14 cellular contexts compared by ENCODE assay signal in the genomic region with DNA sequence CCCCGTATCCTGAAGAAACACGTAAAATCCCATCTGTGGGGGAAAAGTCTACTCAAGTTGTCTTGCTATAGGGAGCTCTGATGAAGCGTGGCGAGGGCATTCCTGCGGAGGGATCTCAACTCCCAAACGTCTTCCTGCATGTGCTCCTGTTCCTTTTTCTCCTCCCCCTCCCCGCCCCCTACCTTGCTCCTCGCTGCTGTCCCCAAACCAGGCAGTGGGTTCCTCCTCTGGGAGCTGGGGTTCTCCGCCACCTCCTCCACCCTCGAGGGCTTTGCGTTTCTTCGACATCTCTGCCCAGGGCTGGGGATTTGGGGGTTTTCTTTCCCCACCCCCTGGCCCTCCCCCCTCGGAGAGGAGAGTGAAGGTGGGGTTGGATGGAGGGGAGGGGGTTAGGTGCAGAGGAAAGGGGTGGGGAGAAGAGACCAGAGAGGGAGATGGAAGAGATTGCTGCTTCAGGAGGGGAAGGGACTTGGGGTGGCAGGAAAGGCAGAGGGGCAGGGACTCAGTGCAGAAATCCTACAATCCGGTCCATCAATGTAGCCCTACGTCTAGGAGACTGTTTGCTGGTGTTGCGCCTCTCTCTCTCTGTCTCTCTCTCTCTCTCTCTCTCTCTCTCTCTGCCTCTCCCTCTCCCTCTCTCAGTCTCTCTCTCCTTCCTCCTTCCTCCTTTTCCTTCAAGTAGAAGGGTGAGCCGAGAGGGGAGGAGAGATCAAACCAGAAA.
DNase-seq lines count a peak whose midpoint lies in the region; TF ChIP-seq lines count a peak whose summit lies in the region.
"Had no signal": no experiment of that assay in that cellular context is flagged by ENCODE, and none has a peak within 500 bp of the region (broad histone marks: within the 10 kb centered on the region; RNA-seq: fewer than 3 reads in every experiment).

No MANE protein-coding gene starts in this region.

- TF ChIP-seq EP300 in stomach (IDR thresholded peaks at IDR 0.05) = no peak

- H3K36me3 Mint-ChIP-seq in activated T-helper 1 cell treated with anti-CD3 and anti-CD28 coated beads, Interleukin-12 subunit alpha, Interleukin-12 subunit beta, Interleukin-2, Interleukin-4 antibody, amounts not matched to agents 30 ng/mL and 10 ng/mL and 1 ng/mL, durations not matched to agents 14 hours and 24 hours and 36 hours (ENCODE audit: low read depth) = no peaks in the 10 kb centered on the region
- H3K36me3 Mint-ChIP-seq: natural killer cell treated with Interleukin-12 subunit alpha and Interleukin-12 subunit beta and Interleukin-15 and Interleukin-18, amount 100 ng/mL, for 72 hours had no signal

- H3K27me3 ChIP-seq in brain microvascular endothelial cell (replicated peaks) (peaks cover 22% of the 10 kb centered on the region), iPS-18a (ENCODE audit: control insufficient read depth, insufficient read depth, low read length) (peaks cover 83% of the 10 kb centered on the region), stomach (peaks cover 0 to 60% (median 34%) of the 10 kb centered on the region in 3 donors)

- H3K9me3 Mint-ChIP-seq in activated T-helper 1 cell treated with anti-CD3 and anti-CD28 coated beads, Interleukin-12 subunit alpha, Interleukin-12 subunit beta, Interleukin-2, Interleukin-4 antibody, amounts not matched to agents 30 ng/mL and 10 ng/mL and 1 ng/mL, durations not matched to agents 14 hours and 24 hours and 36 hours = no peaks in the 10 kb centered on the region
- H3K9me3 Mint-ChIP-seq: natural killer cell treated with Interleukin-12 subunit alpha and Interleukin-12 subunit beta and Interleukin-15 and Interleukin-18, amount 100 ng/mL, for 72 hours had no signal

- H3K27ac ChIP-seq in brain microvascular endothelial cell = no peak overlapping the region
- no peak overlapping the region for H3K27ac ChIP-seq in iPS-18a (ENCODE audit: low read length)
- peak overlapping the region in 1 of 5 donors; percentile 85 for H3K27ac ChIP-seq in stomach
- H3K27ac ChIP-seq: 22Rv1 had no signal

- H3K4me3 Mint-ChIP-seq in activated T-helper 1 cell treated with anti-CD3 and anti-CD28 coated beads, Interleukin-12 subunit alpha, Interleukin-12 subunit beta, Interleukin-2, Interleukin-4 antibody, amounts not matched to agents 30 ng/mL and 10 ng/mL and 1 ng/mL, durations not matched to agents 14 hours and 24 hours and 36 hours = no peak overlapping the region
- H3K4me3 Mint-ChIP-seq: natural killer cell treated with Interleukin-12 subunit alpha and Interleukin-12 subunit beta and Interleukin-15 and Interleukin-18, amount 100 ng/mL, for 72 hours had no signal

- no peak overlapping the region for H3K27ac Mint-ChIP-seq in activated T-helper 1 cell treated with anti-CD3 and anti-CD28 coated beads, Interleukin-12 subunit alpha, Interleukin-12 subunit beta, Interleukin-2, Interleukin-4 antibody, amounts not matched to agents 30 ng/mL and 10 ng/mL and 1 ng/mL, durations not matched to agents 14 hours and 24 hours and 36 hours
- H3K27ac Mint-ChIP-seq: natural killer cell treated with Interleukin-12 subunit alpha and Interleukin-12 subunit beta and Interleukin-15 and Interleukin-18, amount 100 ng/mL, for 72 hours had no signal

- no peak for TF ChIP-seq CTCF in brain microvascular endothelial cell (IDR thresholded peaks at IDR 0.05; ENCODE audit: low read depth, low read length, missing control alignments)
- TF ChIP-seq CTCF in stomach (IDR thresholded peaks at IDR 0.05) = no peak

- H3K4me1 ChIP-seq in iPS-18a (ENCODE audit: control insufficient read depth, low read depth, low read length) = peaks cover 7% of the 10 kb centered on the region
- peaks cover 0 to 39% (median 30%) of the 10 kb centered on the region in 4 donors for H3K4me1 ChIP-seq in stomach

- in situ Hi-C loops in brain microvascular endothelial cell (cut with HindIII; ENCODE audit: low pct_ligation_motif_present, low sequenced_read_pairs) = no loop called here

- TF ChIP-seq POLR2A in stomach (IDR thresholded peaks at IDR 0.05) = no peak

- DNase-seq in DMS53 (lab: John Stamatoyannopoulos, UW) (peak; percentile 11), DMS53 treated with DMSO at 0.1 percent for 48 hours (lab: John Stamatoyannopoulos, UW; ENCODE audit: unreplicated experiment) (no peak), brain microvascular endothelial cell (no peak), stomach (no peak), NCI-H2227 (lab: John Stamatoyannopoulos, UW; ENCODE audit: unreplicated experiment) (no peak), DMS79 treated with DMSO at 0.1 percent for 48 hours (lab: John Stamatoyannopoulos, UW) (no peak)
- no peak for DNase-seq in activated T-helper 1 cell treated with anti-CD3 and anti-CD28 coated beads, Interleukin-12 subunit alpha, Interleukin-12 subunit beta, Interleukin-2, Interleukin-4 antibody, amounts not matched to agents 30 ng/mL and 10 ng/mL and 1 ng/mL, durations not matched to agents 14 hours and 24 hours and 36 hours (ENCODE audit: low spot score)
- DNase-seq: activated naive CD4-positive, alpha-beta T cell treated with Interleukin-2 at 50 U/mL for 16 hours; NCI-H2081 treated with DMSO at 0.1 percent for 48 hours; NK-92 treated with Interleukin-12 subunit alpha and Interleukin-12 subunit beta, amount 100 ng/mL, for 24 hours; trophoblast cell had no signal

- H3K9me3 ChIP-seq in iPS-18a (ENCODE audit: control insufficient read depth, low read depth, low read length) (no peaks in the 10 kb centered on the region), stomach (no peaks in the 10 kb centered on the region)

- WGBS in stomach, 5 donors = 10 to 20% (median 11%) methylated on average over 15 to 17 of the region's 17 CpGs

- H3K9ac ChIP-seq in iPS-18a (ENCODE audit: low read length) = no peak overlapping the region

- H3K4me3 ChIP-seq in brain microvascular endothelial cell (ENCODE audit: low read depth, low read length) (peak overlapping the region; percentile 65), iPS-18a (ENCODE audit: low read length) (peak overlapping the region; percentile 62), stomach (peak overlapping the region; percentile 47 to 57 (median 50))

- no peaks in the 10 kb centered on the region for H3K4me1 Mint-ChIP-seq in activated T-helper 1 cell treated with anti-CD3 and anti-CD28 coated beads, Interleukin-12 subunit alpha, Interleukin-12 subunit beta, Interleukin-2, Interleukin-4 antibody, amounts not matched to agents 30 ng/mL and 10 ng/mL and 1 ng/mL, durations not matched to agents 14 hours and 24 hours and 36 hours (ENCODE audit: low read depth)

- H3K27me3 Mint-ChIP-seq in activated T-helper 1 cell treated with anti-CD3 and anti-CD28 coated beads, Interleukin-12 subunit alpha, Interleukin-12 subunit beta, Interleukin-2, Interleukin-4 antibody, amounts not matched to agents 30 ng/mL and 10 ng/mL and 1 ng/mL, durations not matched to agents 14 hours and 24 hours and 36 hours (ENCODE audit: insufficient read depth) = peaks cover 38% of the 10 kb centered on the region

- intact Hi-C loops in stomach (cut with DNase I; ENCODE audit: low total_unique reads) = no loop called here
- intact Hi-C loops in activated T-helper 1 cell treated with anti-CD3 and anti-CD28 coated beads, Interleukin-12 subunit alpha, Interleukin-12 subunit beta, Interleukin-2, Interleukin-4 antibody, amounts not matched to agents 30 ng/mL and 10 ng/mL and 1 ng/mL, durations not matched to agents 14 hours and 24 hours and 36 hours (cut with micrococcal nuclease) = loop anchor here (5.0 kb wide), 1 partner anchor 324 kb away; the partner anchor contains the start of gene PDE10A

- H3K36me3 ChIP-seq in brain microvascular endothelial cell (replicated peaks) (no peaks in the 10 kb centered on the region), iPS-18a (ENCODE audit: control insufficient read depth, low read depth, low read length) (no peaks in the 10 kb centered on the region), stomach (no peaks in the 10 kb centered on the region)
